30 cellular contexts compared by ENCODE assay signal in genomic region chr5:29229461-29229860, GRCh38.
"Had no signal": no experiment of that assay in that cellular context is flagged by ENCODE, and none has a peak within 500 bp of the region (broad histone marks: within the 10 kb centered on the region; RNA-seq: fewer than 3 reads in every experiment).

No MANE protein-coding gene starts in this region.

- H3K4me3 ChIP-seq: coronary artery, esophagus muscularis mucosa, gastrocnemius medialis, heart left ventricle had no signal

- DNase-seq: activated B cell treated with CpG ODN at 0.5 μM for 24 hours; activated CD4-positive, alpha-beta T cell treated with anti-CD3 and anti-CD28 coated beads for 48 hours; activated CD4-positive, alpha-beta T cell treated with anti-CD3 and anti-CD28 coated beads, Interleukin-2, amount 50 U/mL, for 1 hour; activated CD4-positive, alpha-beta T cell treated with anti-CD3 and anti-CD28 coated beads, Interleukin-2, amount 50 U/mL, for 48 hours; activated CD8-positive, alpha-beta memory T cell treated with anti-CD3 and anti-CD28 coated beads, Interleukin-2, amount 10 ng/mL, durations not matched to agents 7 days and 5 days; activated CD8-positive, alpha-beta memory T cell treated with anti-CD3 and anti-CD28 coated beads, Interleukin-2, amount 50 U/mL, for 4 hours; activated CD8-positive, alpha-beta T cell treated with anti-CD3 and anti-CD28 coated beads, Interleukin-2, amount 10 ng/mL, durations not matched to agents 7 days and 5 days; activated effector memory CD4-positive, alpha-beta T cell treated with anti-CD3 and anti-CD28 coated beads, Interleukin-2, amount 50 U/mL, for 16 hours; activated naive CD4-positive, alpha-beta T cell treated with anti-CD3 and anti-CD28 coated beads, Interleukin-2, amount 10 ng/mL, durations not matched to agents 7 days and 5 days; activated naive CD8-positive, alpha-beta T cell treated with anti-CD3 and anti-CD28 coated beads, Interleukin-2, amount 10 ng/mL, durations not matched to agents 7 days and 5 days; activated T-cell treated with anti-CD3 and anti-CD28 coated beads, Interleukin-2, amount 50 U/mL, for 1 hour; activated T-cell treated with anti-CD3 and anti-CD28 coated beads, Interleukin-2, amount 50 U/mL, for 48 hours; amniotic stem cell; anterior cingulate cortex; brain microvascular endothelial cell; dermis blood vessel endothelial cell; effector CD4-positive, alpha-beta T cell; effector memory CD8-positive, alpha-beta T cell; erythroblast; foreskin keratinocyte; gastrocnemius medialis; glutamatergic neuron; heart left ventricle; hypothalamus; T1000; WERI-Rb-1 had no signal

- ATAC-seq: activated CD4-positive, CD25-positive, alpha-beta regulatory T cell treated with anti-CD3 and anti-CD28 coated beads, Interleukin-2, amount 50 U/mL, for 24 hours; activated CD8-positive, alpha-beta memory T cell treated with anti-CD3 and anti-CD28 coated beads, Interleukin-2, amount 10 ng/mL, durations not matched to agents 7 days and 5 days; activated CD8-positive, alpha-beta T cell treated with anti-CD3 and anti-CD28 coated beads, Interleukin-2, amount 10 ng/mL, durations not matched to agents 7 days and 5 days; activated naive CD4-positive, alpha-beta T cell treated with anti-CD3 and anti-CD28 coated beads, Interleukin-2, amount 50 U/mL, for 72 hours; effector memory CD8-positive, alpha-beta T cell; foreskin keratinocyte; gastrocnemius medialis; heart left ventricle had no signal

- H3K9me3 ChIP-seq: esophagus muscularis mucosa, gastrocnemius medialis, heart left ventricle had no signal

- H3K27ac ChIP-seq: brain microvascular endothelial cell, coronary artery, esophagus muscularis mucosa, foreskin keratinocyte, gastrocnemius medialis, heart left ventricle, WERI-Rb-1 had no signal

- H3K36me3 ChIP-seq: brain microvascular endothelial cell, esophagus muscularis mucosa, gastrocnemius medialis, heart left ventricle, WERI-Rb-1 had no signal

- H3K27me3 ChIP-seq: brain microvascular endothelial cell, esophagus muscularis mucosa, foreskin keratinocyte, gastrocnemius medialis, heart left ventricle had no signal
